Comparison of ENCODE assay signal across 1 cellular context in the genomic region with DNA sequence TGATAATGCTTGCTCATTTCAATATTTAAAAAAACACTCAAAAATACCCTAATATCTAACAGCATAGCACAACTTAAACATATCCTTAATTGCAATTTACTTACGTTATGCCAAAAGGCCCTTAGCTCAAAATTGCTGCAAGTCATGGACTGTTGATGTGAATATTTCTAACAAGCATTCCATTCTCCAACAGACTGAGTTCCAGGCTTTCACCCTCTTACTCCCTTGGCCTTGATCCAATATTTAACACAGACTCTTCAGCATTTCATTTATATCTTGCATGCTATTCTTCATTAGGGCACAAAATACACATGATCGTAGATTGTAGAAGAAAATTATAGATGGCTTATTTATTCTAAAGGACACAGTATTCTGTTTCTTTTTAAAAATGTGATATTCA.
TF ChIP-seq lines count a peak whose summit lies in the region.

No MANE protein-coding gene starts in this region.

TF ChIP-seq in IMR-90, 13 proteins besides CTCF, POLR2A, EP300 and RAD21 (continued from another document):
- TF ChIP-seq USF2 (IDR thresholded peaks at IDR 0.05; ENCODE audit: low read depth, low read length) (no peak), CHD1 (IDR thresholded peaks at IDR 0.05; ENCODE audit: low read depth, low read length) (no peak), CEBPB (IDR thresholded peaks at IDR 0.05; ENCODE audit: low read depth, low read length) (no peak), SMC3 (IDR thresholded peaks at IDR 0.05; ENCODE audit: low read depth, low read length) (no peak)
- TF ChIP-seq, protein P1, sequence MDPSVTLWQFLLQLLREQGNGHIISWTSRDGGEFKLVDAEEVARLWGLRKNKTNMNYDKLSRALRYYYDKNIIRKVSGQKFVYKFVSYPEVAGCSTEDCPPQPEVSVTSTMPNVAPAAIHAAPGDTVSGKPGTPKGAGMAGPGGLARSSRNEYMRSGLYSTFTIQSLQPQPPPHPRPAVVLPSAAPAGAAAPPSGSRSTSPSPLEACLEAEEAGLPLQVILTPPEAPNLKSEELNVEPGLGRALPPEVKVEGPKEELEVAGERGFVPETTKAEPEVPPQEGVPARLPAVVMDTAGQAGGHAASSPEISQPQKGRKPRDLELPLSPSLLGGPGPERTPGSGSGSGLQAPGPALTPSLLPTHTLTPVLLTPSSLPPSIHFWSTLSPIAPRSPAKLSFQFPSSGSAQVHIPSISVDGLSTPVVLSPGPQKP (IDR thresholded peaks at IDR 0.05; ENCODE audit: borderline replicate concordance, low read depth, low read length) = no peak
